ENCODE assay signal across 1 cellular context in the genomic region with DNA sequence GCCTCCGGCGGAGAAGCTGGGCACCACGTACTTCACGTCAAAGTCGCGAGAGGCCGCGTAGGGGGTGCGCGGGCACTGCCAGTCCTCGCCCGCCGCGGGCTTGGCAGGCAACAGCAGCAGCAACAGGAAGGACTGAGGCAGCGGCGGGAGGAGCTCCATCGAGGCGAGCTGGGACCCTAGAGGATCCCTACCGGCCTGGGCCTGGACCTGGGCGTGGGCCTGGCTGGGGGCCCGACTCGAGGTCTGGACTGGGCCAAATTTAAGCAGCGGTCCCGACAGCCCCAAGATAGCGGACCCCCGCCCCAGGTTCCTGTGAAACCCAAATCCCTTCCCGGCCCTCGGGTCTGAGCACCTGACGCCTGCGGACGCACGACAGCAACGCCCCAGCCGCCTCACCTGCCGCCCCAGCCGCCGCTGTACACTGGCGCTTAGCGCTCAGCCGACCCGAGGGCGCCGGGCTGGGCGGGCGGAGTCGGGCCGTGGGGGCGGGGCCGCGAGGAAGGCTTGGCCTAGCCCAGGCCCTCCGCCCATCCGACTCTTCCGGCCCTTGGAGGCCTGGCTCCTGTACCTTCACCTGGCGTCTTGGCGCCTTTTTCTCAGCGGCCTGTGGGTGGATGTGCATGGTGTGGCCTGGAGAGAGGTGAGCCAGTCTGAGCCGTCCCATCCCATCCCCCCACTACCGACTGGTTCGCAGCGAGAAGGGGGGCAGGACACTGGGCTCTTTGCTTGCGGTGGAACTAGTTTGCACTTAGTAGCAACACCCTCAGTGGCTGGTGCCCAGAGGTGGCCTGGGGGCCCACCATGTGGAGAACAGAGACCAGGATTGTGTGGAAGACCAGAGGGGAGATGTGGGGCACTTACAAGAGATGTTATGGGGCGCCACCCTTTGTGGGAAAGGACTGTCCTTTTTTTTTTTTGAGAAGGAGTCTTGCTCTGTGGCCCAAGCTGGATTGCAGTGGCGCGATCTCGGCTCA.
TF ChIP-seq lines count a peak whose summit lies in the region.

A gene (minus strand): TSS at position 423 of the 974 bp plus-strand sequence. CDS start 264 bp downstream, at position 159.

TF ChIP-seq in K562, 482 proteins besides CTCF, POLR2A, EP300 and RAD21 (continued from another document):
- TF ChIP-seq, protein P1, sequence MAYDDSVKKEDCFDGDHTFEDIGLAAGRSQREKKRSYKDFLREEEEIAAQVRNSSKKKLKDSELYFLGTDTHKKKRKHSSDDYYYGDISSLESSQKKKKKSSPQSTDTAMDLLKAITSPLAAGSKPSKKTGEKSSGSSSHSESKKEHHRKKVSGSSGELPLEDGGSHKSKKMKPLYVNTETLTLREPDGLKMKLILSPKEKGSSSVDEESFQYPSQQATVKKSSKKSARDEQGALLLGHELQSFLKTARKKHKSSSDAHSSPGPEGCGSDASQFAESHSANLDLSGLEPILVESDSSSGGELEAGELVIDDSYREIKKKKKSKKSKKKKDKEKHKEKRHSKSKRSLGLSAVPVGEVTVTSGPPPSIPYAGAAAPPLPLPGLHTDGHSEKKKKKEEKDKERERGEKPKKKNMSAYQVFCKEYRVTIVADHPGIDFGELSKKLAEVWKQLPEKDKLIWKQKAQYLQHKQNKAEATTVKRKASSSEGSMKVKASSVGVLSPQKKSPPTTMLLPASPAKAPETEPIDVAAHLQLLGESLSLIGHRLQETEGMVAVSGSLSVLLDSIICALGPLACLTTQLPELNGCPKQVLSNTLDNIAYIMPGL (CRISPR knock-in tag; IDR thresholded peaks at IDR 0.05) = no peak
- TF ChIP-seq, protein P2, sequence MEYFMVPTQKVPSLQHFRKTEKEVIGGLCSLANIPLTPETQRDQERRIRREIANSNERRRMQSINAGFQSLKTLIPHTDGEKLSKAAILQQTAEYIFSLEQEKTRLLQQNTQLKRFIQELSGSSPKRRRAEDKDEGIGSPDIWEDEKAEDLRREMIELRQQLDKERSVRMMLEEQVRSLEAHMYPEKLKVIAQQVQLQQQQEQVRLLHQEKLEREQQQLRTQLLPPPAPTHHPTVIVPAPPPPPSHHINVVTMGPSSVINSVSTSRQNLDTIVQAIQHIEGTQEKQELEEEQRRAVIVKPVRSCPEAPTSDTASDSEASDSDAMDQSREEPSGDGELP (CRISPR knock-in tag; IDR thresholded peaks at IDR 0.05; ENCODE audit: borderline replicate concordance) = peak; percentile 69; the same call in 1 of the 2 replicates
- TF ChIP-seq SMARCA4 (IDR thresholded peaks at IDR 0.05) (0 out of 2 replicates have a peak, but pooled peaks have one; percentile 38), BHLHE40 (IDR thresholded peaks at IDR 0.05; ENCODE audit: low read length) (no peak), RBM14 (IDR thresholded peaks at IDR 0.05; ENCODE audit: borderline replicate concordance, insufficient read depth, low read depth, low read length) (no peak), L3MBTL2 (IDR thresholded peaks at IDR 0.05) (peak; percentile 61; the same call in 1 of the 2 replicates), PML (IDR thresholded peaks at IDR 0.05; ENCODE audit: low read length) (peak; percentile 55; the same call in 1 of the 2 replicates)
- TF ChIP-seq, protein P3, sequence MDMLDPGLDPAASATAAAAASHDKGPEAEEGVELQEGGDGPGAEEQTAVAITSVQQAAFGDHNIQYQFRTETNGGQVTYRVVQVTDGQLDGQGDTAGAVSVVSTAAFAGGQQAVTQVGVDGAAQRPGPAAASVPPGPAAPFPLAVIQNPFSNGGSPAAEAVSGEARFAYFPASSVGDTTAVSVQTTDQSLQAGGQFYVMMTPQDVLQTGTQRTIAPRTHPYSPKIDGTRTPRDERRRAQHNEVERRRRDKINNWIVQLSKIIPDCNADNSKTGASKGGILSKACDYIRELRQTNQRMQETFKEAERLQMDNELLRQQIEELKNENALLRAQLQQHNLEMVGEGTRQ (CRISPR knock-in tag; IDR thresholded peaks at IDR 0.05) = no peak
- TF ChIP-seq, protein P4, sequence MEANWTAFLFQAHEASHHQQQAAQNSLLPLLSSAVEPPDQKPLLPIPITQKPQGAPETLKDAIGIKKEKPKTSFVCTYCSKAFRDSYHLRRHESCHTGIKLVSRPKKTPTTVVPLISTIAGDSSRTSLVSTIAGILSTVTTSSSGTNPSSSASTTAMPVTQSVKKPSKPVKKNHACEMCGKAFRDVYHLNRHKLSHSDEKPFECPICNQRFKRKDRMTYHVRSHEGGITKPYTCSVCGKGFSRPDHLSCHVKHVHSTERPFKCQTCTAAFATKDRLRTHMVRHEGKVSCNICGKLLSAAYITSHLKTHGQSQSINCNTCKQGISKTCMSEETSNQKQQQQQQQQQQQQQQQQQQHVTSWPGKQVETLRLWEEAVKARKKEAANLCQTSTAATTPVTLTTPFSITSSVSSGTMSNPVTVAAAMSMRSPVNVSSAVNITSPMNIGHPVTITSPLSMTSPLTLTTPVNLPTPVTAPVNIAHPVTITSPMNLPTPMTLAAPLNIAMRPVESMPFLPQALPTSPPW (CRISPR knock-in tag; IDR thresholded peaks at IDR 0.05) = peak; percentile 68
- TF ChIP-seq, protein P5, sequence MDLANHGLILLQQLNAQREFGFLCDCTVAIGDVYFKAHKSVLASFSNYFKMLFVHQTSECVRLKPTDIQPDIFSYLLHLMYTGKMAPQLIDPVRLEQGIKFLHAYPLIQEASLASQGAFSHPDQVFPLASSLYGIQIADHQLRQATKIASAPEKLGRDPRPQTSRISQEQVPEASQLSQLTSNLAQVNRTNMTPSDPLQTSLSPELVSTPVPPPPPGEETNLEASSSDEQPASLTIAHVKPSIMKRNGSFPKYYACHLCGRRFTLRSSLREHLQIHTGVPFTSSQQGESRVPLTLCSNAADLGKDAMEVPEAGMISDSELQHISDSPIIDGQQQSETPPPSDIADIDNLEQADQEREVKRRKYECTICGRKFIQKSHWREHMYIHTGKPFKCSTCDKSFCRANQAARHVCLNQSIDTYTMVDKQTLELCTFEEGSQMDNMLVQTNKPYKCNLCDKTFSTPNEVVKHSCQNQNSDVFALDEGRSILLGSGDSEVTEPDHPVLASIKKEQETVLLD (IDR thresholded peaks at IDR 0.05) = no peak
- TF ChIP-seq, protein P6, sequence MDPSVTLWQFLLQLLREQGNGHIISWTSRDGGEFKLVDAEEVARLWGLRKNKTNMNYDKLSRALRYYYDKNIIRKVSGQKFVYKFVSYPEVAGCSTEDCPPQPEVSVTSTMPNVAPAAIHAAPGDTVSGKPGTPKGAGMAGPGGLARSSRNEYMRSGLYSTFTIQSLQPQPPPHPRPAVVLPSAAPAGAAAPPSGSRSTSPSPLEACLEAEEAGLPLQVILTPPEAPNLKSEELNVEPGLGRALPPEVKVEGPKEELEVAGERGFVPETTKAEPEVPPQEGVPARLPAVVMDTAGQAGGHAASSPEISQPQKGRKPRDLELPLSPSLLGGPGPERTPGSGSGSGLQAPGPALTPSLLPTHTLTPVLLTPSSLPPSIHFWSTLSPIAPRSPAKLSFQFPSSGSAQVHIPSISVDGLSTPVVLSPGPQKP (CRISPR knock-in tag; IDR thresholded peaks at IDR 0.05) = no peak
